In the genomic region with DNA sequence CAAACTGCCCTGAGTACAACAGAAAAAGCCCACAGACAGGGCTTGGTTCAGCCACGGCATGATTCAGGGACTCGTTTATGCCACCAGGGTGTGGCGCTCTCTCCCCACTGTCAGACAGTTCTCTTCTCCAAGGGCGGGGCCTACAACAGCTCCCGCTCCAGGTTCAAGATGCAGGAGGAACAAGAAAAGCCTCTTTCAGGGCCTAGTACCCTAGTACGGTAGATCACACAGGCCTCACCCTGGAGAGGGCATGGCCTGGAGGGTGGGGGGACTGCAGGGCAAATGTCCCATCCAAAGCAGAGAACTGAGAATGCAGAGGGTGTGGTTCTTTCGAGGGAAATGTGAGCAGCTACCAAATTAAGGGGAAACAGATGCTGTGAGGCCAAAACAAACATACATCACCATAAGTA, we compare ENCODE assay signal across 9 cellular contexts. TPM values are rescaled to one million over a fixed set of nuclear protein-coding genes. Genes with fewer than 3 reads are reported as not detected.
A peak's percentile ranks its signal among the peaks of the same experiment; 100 is the strongest.
DNase-seq lines count a peak whose midpoint lies in the region; ATAC-seq and TF ChIP-seq lines count a peak whose summit lies in the region.
"Had no signal": no experiment of that assay in that cellular context is flagged by ENCODE, and none has a peak within 500 bp of the region (broad histone marks: within the 10 kb centered on the region; RNA-seq: fewer than 3 reads in every experiment).

No MANE protein-coding gene starts in this region.

- intact Hi-C loops in activated B cell treated with CpG ODN at 0.5 μM for 24 hours (cut with micrococcal nuclease): loop anchor here (1.0 kb wide), 2 partner anchors 131 to 289 kb away; no protein-coding TSS in a partner anchor
- intact Hi-C loops in mucosa of descending colon (cut with DNase I, micrococcal nuclease): loop anchor here in 1 of 2 donors (10.0 kb wide), 2 partner anchors 193 to 513 kb away; no protein-coding TSS in a partner anchor

- H3K4me3 Mint-ChIP-seq in activated B cell treated with CpG ODN at 0.5 μM for 24 hours: no peak overlapping the region

- H3K27me3 ChIP-seq in effector memory CD4-positive, alpha-beta T cell (replicated peaks; ENCODE audit: control insufficient read depth, insufficient read depth, low read length, poor library complexity, severe bottlenecking): no peaks in the 10 kb centered on the region
- H3K27me3 ChIP-seq: SJSA1 had no signal

- CTCF ChIA-PET in activated B cell treated with CpG ODN at 0.5 μM for 24 hours (lab: Charles Lee): interaction anchor here (1.0 to 2.5 kb wide), 3 partner anchors 8 to 288 kb away, joined by 3 to 33 read pairs (median 3); no protein-coding TSS in a partner anchor

- peak; percentile 42 for TF ChIP-seq CTCF in NB4 (IDR thresholded peaks at IDR 0.05; ENCODE audit: low read depth, low read length)
- TF ChIP-seq CTCF in activated B cell treated with CpG ODN at 0.5 μM for 24 hours (IDR thresholded peaks at IDR 0.05): no peak
- peak; percentile 39 for TF ChIP-seq CTCF in mucosa of descending colon (IDR thresholded peaks at IDR 0.05)

- H3K4me3 ChIP-seq in NB4 (ENCODE audit: low read depth, low read length): no peak overlapping the region
- no peak overlapping the region for H3K4me3 ChIP-seq in effector memory CD4-positive, alpha-beta T cell (ENCODE audit: insufficient read depth, low read depth, low read length, poor library complexity, severe bottlenecking)
- no peak overlapping the region for H3K4me3 ChIP-seq in mucosa of descending colon
- H3K4me3 ChIP-seq: SJSA1 had no signal

- peak overlapping the region; percentile 2 for H3K27ac ChIP-seq in effector memory CD4-positive, alpha-beta T cell (ENCODE audit: insufficient read depth, low read length, poor library complexity, severe bottlenecking)
- H3K27ac ChIP-seq: SJSA1 had no signal

- no peaks in the 10 kb centered on the region for H3K4me1 ChIP-seq in effector memory CD4-positive, alpha-beta T cell (ENCODE audit: control insufficient read depth, insufficient read depth, low read length, poor library complexity, severe bottlenecking)
- peaks cover 7% of the 10 kb centered on the region for H3K4me1 ChIP-seq in mucosa of descending colon (ENCODE audit: low read depth)

- DNase-seq in EH (ENCODE audit: low read depth): peak; percentile 59
- DNase-seq in NB4 (ENCODE audit: low read depth): peak; percentile 62
- DNase-seq in activated B cell treated with CpG ODN at 0.5 μM for 24 hours: peak; percentile 22
- peak in 1 of 3 donors; percentile 22 for DNase-seq in effector memory CD4-positive, alpha-beta T cell
- DNase-seq in mucosa of descending colon: peak; percentile 57 to 85 (median 79)
- DNase-seq in HK-2 (ENCODE audit: unreplicated experiment): no peak

- ATAC-seq in activated B cell treated with CpG ODN at 0.5 μM for 24 hours (ENCODE audit: low read depth): peak; percentile 65
- ATAC-seq in mucosa of descending colon: peak; percentile 97
- no peak for ATAC-seq in HG03469 (IDR thresholded peaks at IDR 0.05; ENCODE audit: unreplicated experiment)
- ATAC-seq in GM18861 (IDR thresholded peaks at IDR 0.05; ENCODE audit: unreplicated experiment): no peak

- no peaks in the 10 kb centered on the region for H3K9me3 ChIP-seq in effector memory CD4-positive, alpha-beta T cell (ENCODE audit: control insufficient read depth, low read length)
- H3K9me3 ChIP-seq in mucosa of descending colon: no peaks in the 10 kb centered on the region
- H3K9me3 ChIP-seq: SJSA1 had no signal

- no peaks in the 10 kb centered on the region for H3K9me3 Mint-ChIP-seq in activated B cell treated with CpG ODN at 0.5 μM for 24 hours

- peak overlapping the region; percentile 51 for H3K27ac Mint-ChIP-seq in activated B cell treated with CpG ODN at 0.5 μM for 24 hours

- no peaks in the 10 kb centered on the region for H3K27me3 Mint-ChIP-seq in activated B cell treated with CpG ODN at 0.5 μM for 24 hours

- H3K4me1 Mint-ChIP-seq in activated B cell treated with CpG ODN at 0.5 μM for 24 hours: peaks cover 29% of the 10 kb centered on the region

- POLR2A ChIA-PET in activated B cell treated with CpG ODN at 0.5 μM for 24 hours (lab: Charles Lee): interaction anchor here (1.0 to 1.2 kb wide), 2 partner anchors 23 to 289 kb away, joined by 3 to 4 read pairs; no protein-coding TSS in a partner anchor

- H3K36me3 Mint-ChIP-seq in activated B cell treated with CpG ODN at 0.5 μM for 24 hours (ENCODE audit: low read depth): peaks cover 63% of the 10 kb centered on the region

- TF ChIP-seq POLR2A in NB4 (IDR thresholded peaks at IDR 0.05; ENCODE audit: extremely low read depth, insufficient read length): no peak

- peaks cover 23% of the 10 kb centered on the region for H3K36me3 ChIP-seq in effector memory CD4-positive, alpha-beta T cell (ENCODE audit: control insufficient read depth, insufficient read depth, low read length)
- peaks cover 3% of the 10 kb centered on the region for H3K36me3 ChIP-seq in mucosa of descending colon (ENCODE audit: low read depth)

RNA-seq across cellular contexts. Expression of gene MESD, which starts 12.0 kb away (rescaled TPM):
- 21.4 and 23.8 TPM in 2 replicates for total RNA-seq in activated B cell treated with CpG ODN at 0.5 μM for 24 hours
- 10 to 100 TPM; 18.5 to 24.5 (median 21.3) TPM for total RNA-seq in mucosa of descending colon

RNA-seq across cellular contexts. Expression of gene TLNRD1, which starts 23.1 kb away (rescaled TPM):
- total RNA-seq in activated B cell treated with CpG ODN at 0.5 μM for 24 hours: 25.7 TPM in 2 replicates
- 10 to 100 TPM; 18.5 to 20.7 (median 18.6) TPM for total RNA-seq in mucosa of descending colon

Comparison
In these comparisons a context has a peak if more than half of its experiments do, and no peak if none do; other contexts are left out.
1. ATAC-seq: peak in activated B cell treated with CpG ODN at 0.5 μM for 24 hours (single experiment) and mucosa of descending colon (single experiment); none in HG03469 (single experiment) and GM18861 (single experiment).